In the genomic region with DNA sequence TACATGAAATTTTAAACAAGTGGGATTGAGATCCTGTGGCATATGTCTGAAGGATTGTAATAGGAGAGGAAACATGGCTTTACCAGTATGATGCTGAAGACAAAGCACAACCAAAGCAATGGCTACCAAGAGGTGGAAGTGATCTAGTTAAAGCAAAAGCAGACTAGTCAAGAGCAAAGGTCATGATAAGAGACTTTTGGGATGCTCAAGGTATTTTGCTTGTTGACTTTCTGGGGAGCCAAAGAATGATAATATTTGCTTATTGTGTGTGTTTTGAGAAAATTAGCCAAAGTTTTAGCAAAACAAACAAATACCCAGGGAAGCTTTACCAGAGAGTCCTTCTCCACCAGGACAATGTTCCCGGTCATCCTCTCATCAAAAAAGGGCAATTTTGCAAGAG, we compare ENCODE assay signal across 1 cellular context.
TF ChIP-seq lines count a peak whose summit lies in the region.

No MANE protein-coding gene starts in this region.

TF ChIP-seq in HepG2, 621 proteins besides CTCF, POLR2A, EP300 and RAD21 (continued from another document):
- TF ChIP-seq, protein P1, sequence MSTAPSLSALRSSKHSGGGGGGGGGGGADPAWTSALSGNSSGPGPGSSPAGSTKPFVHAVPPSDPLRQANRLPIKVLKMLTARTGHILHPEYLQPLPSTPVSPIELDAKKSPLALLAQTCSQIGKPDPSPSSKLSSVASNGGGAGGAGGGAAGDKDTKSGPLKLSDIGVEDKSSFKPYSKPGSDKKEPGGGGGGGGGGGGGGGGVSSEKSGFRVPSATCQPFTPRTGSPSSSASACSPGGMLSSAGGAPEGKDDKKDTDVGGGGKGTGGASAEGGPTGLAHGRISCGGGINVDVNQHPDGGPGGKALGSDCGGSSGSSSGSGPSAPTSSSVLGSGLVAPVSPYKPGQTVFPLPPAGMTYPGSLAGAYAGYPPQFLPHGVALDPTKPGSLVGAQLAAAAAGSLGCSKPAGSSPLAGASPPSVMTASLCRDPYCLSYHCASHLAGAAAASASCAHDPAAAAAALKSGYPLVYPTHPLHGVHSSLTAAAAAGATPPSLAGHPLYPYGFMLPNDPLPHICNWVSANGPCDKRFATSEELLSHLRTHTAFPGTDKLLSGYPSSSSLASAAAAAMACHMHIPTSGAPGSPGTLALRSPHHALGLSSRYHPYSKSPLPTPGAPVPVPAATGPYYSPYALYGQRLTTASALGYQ (CRISPR knock-in tag; IDR thresholded peaks at IDR 0.05), result no peak
TF ChIP-seq in HepG2: peak in this region for 61.
